ENCODE assay signal across 9 cellular contexts in genomic region chr18:54919412-54919811, GRCh38. TPM values are rescaled to one million over a fixed set of nuclear protein-coding genes. Genes with fewer than 3 reads are reported as not detected.
"Had no signal": no experiment of that assay in that cellular context is flagged by ENCODE, and none has a peak within 500 bp of the region (broad histone marks: within the 10 kb centered on the region; RNA-seq: fewer than 3 reads in every experiment).

No MANE protein-coding gene starts in this region.

- H3K9me3 Mint-ChIP-seq: GM23338, H9 had no signal

- H3K4me3 Mint-ChIP-seq: GM23338, H9, IgD-negative memory B cell had no signal

- H3K4me3 ChIP-seq: GM23338 had no signal

- H3K4me2 ChIP-seq: GM23338 had no signal

- FAIRE-seq: H1, H54, HepG2 had no signal

- H3K27ac Mint-ChIP-seq: GM23338, H9, IgD-negative memory B cell had no signal

- DNase-seq: H9, HCEC 1CT, KBM-7 had no signal

- H2AFZ ChIP-seq: GM23338 had no signal

- ATAC-seq: GM23338, HepG2 had no signal

- H3K27ac ChIP-seq: HL-60 had no signal

RNA-seq across cellular contexts. Expression of gene CCDC68, which starts 39.8 kb away (rescaled TPM):
- total RNA-seq: H9 had no signal
- polyA plus RNA-seq: IgD-negative memory B cell had no signal
